Comparison of ENCODE assay signal across 9 cellular contexts in the genomic region with DNA sequence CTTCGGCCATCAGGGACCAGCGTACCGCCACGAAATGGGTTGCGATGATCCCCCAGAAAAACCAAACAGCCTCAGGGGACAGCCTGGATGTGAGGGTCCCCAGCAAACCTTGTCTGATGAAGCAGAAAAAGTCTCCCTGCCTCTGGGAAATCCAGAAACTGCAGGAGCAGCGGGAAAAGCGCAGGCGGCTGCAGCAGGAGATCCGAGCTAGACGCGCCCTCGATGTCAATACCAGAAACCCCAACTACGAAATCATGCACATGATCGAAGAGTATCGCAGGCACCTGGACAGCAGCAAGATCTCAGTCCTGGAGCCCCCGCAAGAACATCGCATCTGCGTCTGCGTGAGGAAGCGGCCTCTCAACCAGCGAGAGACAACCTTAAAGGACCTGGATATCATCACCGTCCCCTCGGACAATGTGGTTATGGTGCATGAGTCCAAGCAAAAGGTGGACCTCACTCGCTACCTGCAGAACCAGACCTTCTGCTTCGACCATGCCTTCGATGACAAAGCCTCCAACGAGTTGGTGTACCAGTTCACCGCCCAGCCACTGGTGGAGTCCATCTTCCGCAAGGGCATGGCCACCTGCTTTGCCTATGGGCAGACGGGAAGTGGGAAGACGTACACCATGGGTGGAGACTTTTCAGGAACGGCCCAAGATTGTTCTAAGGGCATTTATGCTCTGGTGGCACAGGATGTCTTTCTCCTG. TPM values are rescaled to one million over a fixed set of nuclear protein-coding genes. Genes with fewer than 3 reads are reported as not detected.
"Had no signal": no experiment of that assay in that cellular context is flagged by ENCODE, and none has a peak within 500 bp of the region (broad histone marks: within the 10 kb centered on the region; RNA-seq: fewer than 3 reads in every experiment).

No MANE protein-coding gene starts in this region.

- ATAC-seq: GM23338, K562 had no signal

- H3K4me3 ChIP-seq: GM23338, K562 had no signal

- H3K4me3 Mint-ChIP-seq: GM23338, H9 had no signal

- DNase-seq: H9, HCEC 1CT, IMR-90 had no signal

- H3K27ac Mint-ChIP-seq: GM23338, H9 had no signal

- FAIRE-seq: H1, H54, K562 had no signal

- H3K4me1 Mint-ChIP-seq: GM23338 had no signal

- H3K27ac ChIP-seq: HL-60 had no signal

RNA-seq across cellular contexts. Expression of gene KIF2B, which starts 0.8 kb away (rescaled TPM):
- total RNA-seq: GM23338, H1, H9, HT1080, IMR-90, K562 had no signal
